Comparison of ENCODE assay signal across 8 cellular contexts in the genomic region with DNA sequence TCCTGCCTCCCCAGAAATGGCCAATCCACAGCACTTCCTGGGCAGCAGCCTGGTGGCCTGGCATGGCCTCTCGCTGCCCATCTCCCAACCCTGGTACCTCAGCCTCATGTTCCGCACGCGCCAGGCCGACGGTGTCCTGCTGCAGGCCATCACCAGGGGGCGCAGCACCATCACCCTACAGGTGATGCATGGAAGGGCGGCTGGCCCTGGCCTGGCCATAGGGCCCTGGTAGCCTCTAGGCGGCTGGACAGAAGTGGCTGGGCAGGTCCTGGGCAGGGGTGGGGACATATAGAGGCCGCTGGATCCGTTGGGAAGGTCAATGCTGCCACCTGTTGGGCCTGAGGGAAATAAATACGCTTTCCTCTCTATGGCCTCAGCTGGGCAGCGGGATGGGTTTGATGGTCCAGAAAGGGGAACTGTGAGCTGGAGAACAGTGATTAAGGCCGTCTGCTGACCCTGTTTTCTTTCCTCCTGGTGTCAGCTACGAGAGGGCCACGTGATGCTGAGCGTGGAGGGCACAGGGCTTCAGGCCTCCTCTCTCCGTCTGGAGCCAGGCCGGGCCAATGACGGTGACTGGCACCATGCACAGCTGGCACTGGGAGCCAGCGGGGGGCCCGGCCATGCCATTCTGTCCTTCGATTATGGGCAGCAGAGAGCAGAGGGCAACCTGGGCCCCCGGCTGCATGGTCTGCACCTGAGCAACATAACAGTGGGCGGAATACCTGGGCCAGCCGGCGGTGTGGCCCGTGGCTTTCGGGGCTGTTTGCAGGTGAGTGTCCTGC. TPM values are rescaled to one million over a fixed set of nuclear protein-coding genes. Genes with fewer than 3 reads are reported as not detected.
DNase-seq lines count a peak whose midpoint lies in the region; ATAC-seq and TF ChIP-seq lines count a peak whose summit lies in the region.

No MANE protein-coding gene starts in this region.

- no peak overlapping the region for H3K4me3 ChIP-seq in foreskin fibroblast (ENCODE audit: low read depth in 1 of 2, low read length in 2 of 2)
- no peak overlapping the region for H3K4me3 ChIP-seq in testis

- no peaks in the 10 kb centered on the region for H3K36me3 ChIP-seq in testis (ENCODE audit: low read depth, missing control alignments)

- DNase-seq in A172 (ENCODE audit: low spot score): peak; percentile 92
- DNase-seq in SK-MEL-5 (ENCODE audit: low read depth, low spot score): peak; percentile 90
- DNase-seq in activated gamma-delta T cell treated with Interleukin-2 at 50 U/mL for 16 hours: peak; percentile 72
- peak; percentile 74 to 91 for DNase-seq in foreskin fibroblast
- DNase-seq in omental fat pad (ENCODE audit: low spot score): peak; percentile 74
- peak; percentile 93 for DNase-seq in testis

- TF ChIP-seq POLR2A in testis (IDR thresholded peaks at IDR 0.05): no peak

- no peaks in the 10 kb centered on the region for H3K9me3 ChIP-seq in testis

- 69% methylated on average over 10 to 29 of the region's 29 CpGs for WGBS in testis, 2 donors

- TF ChIP-seq CTCF in foreskin fibroblast (IDR thresholded peaks at IDR 0.05; ENCODE audit: low read depth, low read length) (peak; percentile 99), omental fat pad (IDR thresholded peaks at IDR 0.05) (peak in 2 of 3 donors; percentile 94 to 98), testis (IDR thresholded peaks at IDR 0.05) (peak; percentile 93 to 100 (median 99))

- H3K4me1 ChIP-seq in testis: peaks cover 16% of the 10 kb centered on the region

- ATAC-seq in GM18498 (IDR thresholded peaks at IDR 0.05; ENCODE audit: unreplicated experiment) (peak; percentile 82), HG03457 (IDR thresholded peaks at IDR 0.05; ENCODE audit: unreplicated experiment) (peak; percentile 58), omental fat pad (ENCODE audit: low FRiP score) (peak; percentile 70)

- in situ Hi-C loops in SK-MEL-5 (cut with HindIII; ENCODE audit: low pct_unique_long_range_greater_than_20kb, low sequenced_read_pairs): no loop called here

- intact Hi-C loops in testis (cut with DNase I; ENCODE audit: low total_unique reads): loop anchor here (5.0 kb wide), 1 partner anchor 139 kb away; no protein-coding TSS in a partner anchor

- no peak overlapping the region for H3K27ac ChIP-seq in testis

- no peaks in the 10 kb centered on the region for H3K27me3 ChIP-seq in testis

RNA-seq across cellular contexts. Expression of a gene that starts 14.4 kb away (rescaled TPM):
- total RNA-seq in A172 (2014; rRNA removed; shearing (Covaris generic)): 10.3 and 14.9 TPM in 2 replicates
- total RNA-seq in SK-MEL-5 (2014; rRNA removed; shearing (Covaris generic)): 3.5 TPM in 2 replicates
- polyA plus RNA-seq in SK-MEL-5 (2015; cell fraction: cytosol; rRNA removed): 15.9 and 19.4 TPM in 2 replicates
- 17.9 and 21.0 TPM in 2 replicates for polyA plus RNA-seq in SK-MEL-5 (2015; cell fraction: nucleus; rRNA removed)
- total RNA-seq in omental fat pad (1 to 10 TPM; 1.6 to 2.6 (median 1.9) TPM), testis (100 to 1,000 TPM; 107 to 140 TPM)
- 59.6 TPM for polyA plus RNA-seq in testis (ENCODE audit: insufficient read depth, low read depth, low replicate concordance)

RNA-seq across cellular contexts. Expression of a gene that starts 19.2 kb away (rescaled TPM):
- total RNA-seq in A172 (2014; rRNA removed; shearing (Covaris generic)): 32.7 and 42.3 TPM in 2 replicates
- total RNA-seq in SK-MEL-5 (2014; rRNA removed; shearing (Covaris generic)): 17.1 and 17.3 TPM in 2 replicates
- polyA plus RNA-seq in SK-MEL-5 (2015; cell fraction: cytosol; rRNA removed): 22.7 and 29.9 TPM in 2 replicates
- 131 and 164 TPM in 2 replicates for polyA plus RNA-seq in SK-MEL-5 (2015; cell fraction: nucleus; rRNA removed)
- total RNA-seq in omental fat pad (1 to 10 TPM; 1.7 to 8.7 (median 2.1) TPM), testis (10 to 100 TPM; 34.0 to 48.9 TPM)
- 24.0 TPM for polyA plus RNA-seq in testis (ENCODE audit: insufficient read depth, low read depth, low replicate concordance)

RNA-seq across cellular contexts. Expression of a gene that starts 43.0 kb away (rescaled TPM):
- 1.8 TPM in 1 of 2 replicates, not detected in the other for total RNA-seq in A172 (2014; rRNA removed; shearing (Covaris generic))
- total RNA-seq in SK-MEL-5 (2014; rRNA removed; shearing (Covaris generic)): 0.18 TPM in 1 of 2 replicates, not detected in the other
- not detected in 2 replicates for polyA plus RNA-seq in SK-MEL-5 (2015; cell fraction: cytosol; rRNA removed)
- polyA plus RNA-seq in SK-MEL-5 (2015; cell fraction: nucleus; rRNA removed): not detected in 2 replicates
- total RNA-seq in omental fat pad (not detected), testis (under 1 TPM in 1 of 2 donors, not detected in 1; 0.99 TPM)
- polyA plus RNA-seq in testis (ENCODE audit: insufficient read depth, low read depth, low replicate concordance): 1.5 TPM

RNA-seq across cellular contexts. Expression of a gene that starts 50.1 kb away (rescaled TPM):
- 224 and 232 TPM in 2 replicates for total RNA-seq in A172 (2014; rRNA removed; shearing (Covaris generic))
- 200 and 205 TPM in 2 replicates for total RNA-seq in SK-MEL-5 (2014; rRNA removed; shearing (Covaris generic))
- polyA plus RNA-seq in SK-MEL-5 (2015; cell fraction: cytosol; rRNA removed): 226 and 241 TPM in 2 replicates
- polyA plus RNA-seq in SK-MEL-5 (2015; cell fraction: nucleus; rRNA removed): 249 and 257 TPM in 2 replicates
- total RNA-seq in omental fat pad (100 to 1,000 TPM; 109 to 151 (median 132) TPM), testis (100 to 1,000 TPM; 112 to 149 TPM)
- polyA plus RNA-seq in testis (ENCODE audit: insufficient read depth, low read depth, low replicate concordance): 132 TPM
